In genomic region chr11:9002920-9003572, GRCh38 we compare ENCODE assay signal across 9 cellular contexts. TPM values are rescaled to one million over a fixed set of nuclear protein-coding genes. Genes with fewer than 3 reads are reported as not detected.
A peak's percentile ranks its signal among the peaks of the same experiment; 100 is the strongest.
DNase-seq lines count a peak whose midpoint lies in the region; ATAC-seq and TF ChIP-seq lines count a peak whose summit lies in the region.
"Had no signal": no experiment of that assay in that cellular context is flagged by ENCODE, and none has a peak within 500 bp of the region (broad histone marks: within the 10 kb centered on the region; RNA-seq: fewer than 3 reads in every experiment).

No MANE protein-coding gene starts in this region.

- H3K4me3 ChIP-seq in right atrium auricular region: peak overlapping the region; percentile 37 to 56
- peak overlapping the region in 2 of 3 donors; percentile 21 to 46 for H3K4me3 ChIP-seq in liver (ENCODE audit: low read depth in 1 of 3, low read length in 3 of 3)
- peak overlapping the region; percentile 52 to 62 for H3K4me3 ChIP-seq in tibial artery

- peaks cover 0 to 18% of the 10 kb centered on the region in 2 donors for H3K4me1 ChIP-seq in right atrium auricular region
- H3K4me1 ChIP-seq in liver (ENCODE audit: control insufficient read depth in 4 of 4, insufficient read depth in 4 of 4, low read length in 3 of 4): peaks cover 7 to 14% (median 10%) of the 10 kb centered on the region in 4 donors
- peaks cover 0 to 20% (median 18%) of the 10 kb centered on the region in 4 donors for H3K4me1 ChIP-seq in tibial artery

- intact Hi-C loops in Right ventricle myocardium inferior (cut with DNase I) (no loop called here), tibial artery (cut with DNase I; ENCODE audit: low total_unique reads) (loop anchor here (2.0 kb wide), 1 partner anchor 38 kb away; the partner anchor contains the start of gene TMEM9B), posterior cingulate gyrus (cut with DNase I) (no loop called here)

- H3K27ac ChIP-seq in right atrium auricular region (peak overlapping the region in 1 of 2 donors; percentile 43), liver (ENCODE audit: low read depth in 1 of 2, low read length in 2 of 2) (no peak overlapping the region), tibial artery (peak overlapping the region; percentile 2 to 49)
- H3K27ac ChIP-seq: adrenal gland had no signal

- DNase-seq in right atrium auricular region (ENCODE audit: low spot score) (no peak), Right ventricle myocardium inferior (ENCODE audit: missing footprints) (no peak), tibial artery (no peak), HCEC 1CT (no peak), posterior cingulate gyrus (no peak)
- peak; percentile 27 for DNase-seq in activated naive CD4-positive, alpha-beta T cell treated with anti-CD3 and anti-CD28 coated beads, Interleukin-2, amount 50 U/mL, for 16 hours

- H3K36me3 ChIP-seq in right atrium auricular region (no peaks in the 10 kb centered on the region), liver (ENCODE audit: control insufficient read depth in 4 of 4, insufficient read depth in 3 of 4, low read depth in 1 of 4, low read length in 3 of 4) (no peaks in the 10 kb centered on the region), tibial artery (no peaks in the 10 kb centered on the region)
- H3K36me3 ChIP-seq: adrenal gland had no signal

- ATAC-seq in Right ventricle myocardium inferior: no peak
- ATAC-seq in GM19463 (IDR thresholded peaks at IDR 0.05; ENCODE audit: unreplicated experiment): no peak

- no peaks in the 10 kb centered on the region for H3K27me3 ChIP-seq in right atrium auricular region
- H3K27me3 ChIP-seq in liver (ENCODE audit: control insufficient read depth in 4 of 4, insufficient read depth in 4 of 4, low read length in 3 of 4): peaks cover 0 to 10% (median 5%) of the 10 kb centered on the region in 4 donors
- no peaks in the 10 kb centered on the region for H3K27me3 ChIP-seq in tibial artery
- H3K27me3 ChIP-seq: adrenal gland had no signal

- H3K9me3 ChIP-seq in right atrium auricular region (no peaks in the 10 kb centered on the region), liver (ENCODE audit: control insufficient read depth in 4 of 4, low read length in 3 of 4) (no peaks in the 10 kb centered on the region), tibial artery (no peaks in the 10 kb centered on the region)
- H3K9me3 ChIP-seq: adrenal gland had no signal

- TF ChIP-seq CTCF in right atrium auricular region (IDR thresholded peaks at IDR 0.05) (no peak), liver (IDR thresholded peaks at IDR 0.05; ENCODE audit: low read depth, low read length, missing input control) (no peak), tibial artery (IDR thresholded peaks at IDR 0.05) (no peak)

- WGBS in liver: 11% methylated on average over 8 of the region's 8 CpGs

- TF ChIP-seq RAD21 in liver (IDR thresholded peaks at IDR 0.05): no peak

- no peak overlapping the region for H3K9ac ChIP-seq in liver (ENCODE audit: low read depth in 1 of 2, low read length in 2 of 2)

TF ChIP-seq in liver, 16 proteins besides CTCF, POLR2A, EP300 and RAD21:
- TF ChIP-seq HNF4A (conservative IDR thresholded peaks at IDR 0.05) (no peak), FOXA1 (IDR thresholded peaks at IDR 0.05) (no peak), RXRA (IDR thresholded peaks at IDR 0.05) (no peak), YY1 (IDR thresholded peaks at IDR 0.05) (no peak), SP1 (IDR thresholded peaks at IDR 0.05) (no peak), ZBTB33 (IDR thresholded peaks at IDR 0.05) (no peak), TAF1 (conservative IDR thresholded peaks at IDR 0.05) (no peak), FOXA2 (IDR thresholded peaks at IDR 0.05) (no peak), JUND (IDR thresholded peaks at IDR 0.05) (no peak), NR2F2 (IDR thresholded peaks at IDR 0.05) (no peak)

RNA-seq across cellular contexts. Expression of gene NRIP3, which starts 0.8 kb away (rescaled TPM):
- total RNA-seq in right atrium auricular region: 1 to 10 TPM; 1.4 to 2.0 TPM
- 0.76 TPM for total RNA-seq in Right ventricle myocardium inferior
- 1 to 10 TPM in 1 of 2 donors, under 1 TPM in 1; under 0.01 to 1.0 TPM for total RNA-seq in liver
- under 1 TPM in 1 of 2 donors, not detected in 1; 0.07 TPM for polyA plus RNA-seq in liver

RNA-seq across cellular contexts. Expression of gene TMEM9B, which starts 38.8 kb away (rescaled TPM):
- total RNA-seq in right atrium auricular region: 10 to 100 TPM; 39.5 to 50.8 TPM
- 46.1 TPM for total RNA-seq in Right ventricle myocardium inferior
- total RNA-seq in liver: 10 to 100 TPM; 18.7 to 23.9 TPM
- polyA plus RNA-seq in liver: 10 to 100 TPM; 17.0 to 20.3 TPM

Comparison
In these comparisons a context has a peak if more than half of its experiments do, and no peak if none do; other contexts are left out.
1. H3K27ac ChIP-seq: peak in tibial artery (2 of 2); none in liver (0 of 2).
2. Peak in every context shown above with its lines, with median percentiles within 50 percentile points of each other: H3K4me3 ChIP-seq.